Comparison of ENCODE assay signal across 14 cellular contexts in the genomic region with DNA sequence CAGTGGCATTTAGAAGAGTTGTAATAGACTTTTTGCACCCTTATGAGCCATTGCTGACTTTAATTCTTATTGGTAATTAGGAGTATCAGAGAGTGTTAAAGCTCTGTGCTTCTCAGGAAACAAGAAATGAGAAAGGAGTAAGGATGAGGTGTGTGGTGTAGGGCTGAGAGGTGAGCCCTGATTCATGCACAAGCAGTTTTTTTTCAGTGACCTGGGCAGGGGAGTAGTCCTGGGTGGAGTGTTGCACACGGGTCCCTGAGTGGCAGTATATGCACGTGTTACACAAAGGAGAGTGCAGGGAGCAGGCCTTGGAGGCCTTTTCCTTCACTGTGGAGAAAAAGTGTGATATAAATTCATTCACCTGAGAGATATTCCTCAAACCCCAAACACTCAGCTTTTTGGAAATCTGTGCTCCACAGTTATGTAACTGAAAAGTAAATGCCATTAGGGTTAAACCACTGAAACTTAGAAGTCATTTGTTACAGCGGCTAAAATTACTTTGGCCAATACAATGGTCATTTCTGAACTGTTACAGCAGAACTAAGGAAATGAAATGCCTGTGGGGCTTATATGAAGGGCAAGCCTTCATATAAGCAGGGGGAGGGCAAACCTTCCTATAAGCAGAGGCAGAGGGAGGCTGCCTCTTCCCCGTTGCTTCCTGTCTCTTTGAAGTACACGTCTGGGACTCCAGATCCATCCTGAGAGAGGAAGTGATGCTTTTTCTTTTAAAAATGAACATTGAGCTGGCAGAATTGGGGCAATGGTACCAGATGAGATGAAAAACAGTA.
DNase-seq lines count a peak whose midpoint lies in the region; ATAC-seq and TF ChIP-seq lines count a peak whose summit lies in the region.
"Had no signal": no experiment of that assay in that cellular context is flagged by ENCODE, and none has a peak within 500 bp of the region (broad histone marks: within the 10 kb centered on the region; RNA-seq: fewer than 3 reads in every experiment).

No MANE protein-coding gene starts in this region.

- H3K9me3 ChIP-seq in vagina = no peaks in the 10 kb centered on the region

- CTCF ChIA-PET in activated naive CD4-positive, alpha-beta T cell treated with anti-CD3 and anti-CD28 coated beads for 36 hours (lab: Charles Lee) = interaction anchor here (0.9 kb wide), 1 partner anchor 19 kb away, joined by 3 read pairs; no protein-coding TSS in a partner anchor
- CTCF ChIA-PET in activated naive CD4-positive, alpha-beta T cell treated with anti-CD3 and anti-CD28 coated beads, Interleukin-2, amount 10 ng/mL, durations not matched to agents 7 days and 5 days (lab: Charles Lee) = no interaction called here
- CTCF ChIA-PET in activated CD8-positive, alpha-beta T cell treated with anti-CD3 and anti-CD28 coated beads, Interleukin-2, amount 10 ng/mL, durations not matched to agents 7 days and 5 days (lab: Charles Lee) = interaction anchor here (1.5 kb wide), 1 partner anchor 14 kb away, joined by 5 read pairs; no protein-coding TSS in a partner anchor

- no peaks in the 10 kb centered on the region for H3K4me1 ChIP-seq in vagina

- no peak for TF ChIP-seq POLR2A in vagina (IDR thresholded peaks at IDR 0.05)

- no peaks in the 10 kb centered on the region for H3K27me3 Mint-ChIP-seq in activated naive CD4-positive, alpha-beta T cell treated with anti-CD3 and anti-CD28 coated beads for 36 hours (ENCODE audit: low read depth)
- H3K27me3 Mint-ChIP-seq in activated naive CD4-positive, alpha-beta T cell treated with anti-CD3 and anti-CD28 coated beads, Interleukin-2, amount 10 ng/mL, durations not matched to agents 7 days and 5 days = peaks cover 5% of the 10 kb centered on the region
- H3K27me3 Mint-ChIP-seq in activated CD8-positive, alpha-beta T cell treated with anti-CD3 and anti-CD28 coated beads, Interleukin-2, amount 10 ng/mL, durations not matched to agents 7 days and 5 days (ENCODE audit: low read depth) = peaks cover 3% of the 10 kb centered on the region
- H3K27me3 Mint-ChIP-seq in stimulated activated naive CD8-positive, alpha-beta T cell treated with anti-CD3 and anti-CD28 coated beads, Interleukin-15, amount 100 ng/mL, for 72 hours = no peaks in the 10 kb centered on the region

- H3K36me3 Mint-ChIP-seq in activated naive CD4-positive, alpha-beta T cell treated with anti-CD3 and anti-CD28 coated beads for 36 hours (ENCODE audit: low read depth) = no peaks in the 10 kb centered on the region
- H3K36me3 Mint-ChIP-seq in activated naive CD4-positive, alpha-beta T cell treated with anti-CD3 and anti-CD28 coated beads, Interleukin-2, amount 10 ng/mL, durations not matched to agents 7 days and 5 days = no peaks in the 10 kb centered on the region
- no peaks in the 10 kb centered on the region for H3K36me3 Mint-ChIP-seq in activated CD8-positive, alpha-beta T cell treated with anti-CD3 and anti-CD28 coated beads, Interleukin-2, amount 10 ng/mL, durations not matched to agents 7 days and 5 days (ENCODE audit: low read depth)

- H3K4me3 ChIP-seq in vagina = no peak overlapping the region

- POLR2A ChIA-PET in activated CD8-positive, alpha-beta T cell treated with anti-CD3 and anti-CD28 coated beads, Interleukin-2, amount 10 ng/mL, durations not matched to agents 7 days and 5 days (lab: Charles Lee) = no interaction called here

- TF ChIP-seq CTCF in vagina (IDR thresholded peaks at IDR 0.05) = no peak

- intact Hi-C loops in activated naive CD4-positive, alpha-beta T cell treated with anti-CD3 and anti-CD28 coated beads for 36 hours (cut with micrococcal nuclease) = loop anchor here (2.0 kb wide), 1 partner anchor 14 kb away; no protein-coding TSS in a partner anchor
- intact Hi-C loops in vagina (cut with DNase I) = no loop called here

- H3K36me3 ChIP-seq in vagina = no peaks in the 10 kb centered on the region

- ATAC-seq in HG02885 (IDR thresholded peaks at IDR 0.05; ENCODE audit: poor library complexity, unreplicated experiment) = peak; percentile 74
- peak; percentile 51 for ATAC-seq in activated CD8-positive, alpha-beta T cell treated with anti-CD3 and anti-CD28 coated beads, Interleukin-2, amount 10 ng/mL, durations not matched to agents 7 days and 5 days
- peak; percentile 72 for ATAC-seq in stimulated activated naive CD8-positive, alpha-beta T cell treated with anti-CD3 and anti-CD28 coated beads, Interleukin-15, amount 100 ng/mL, for 72 hours

- H3K4me3 Mint-ChIP-seq in activated naive CD4-positive, alpha-beta T cell treated with anti-CD3 and anti-CD28 coated beads for 36 hours = no peak overlapping the region
- H3K4me3 Mint-ChIP-seq in activated naive CD4-positive, alpha-beta T cell treated with anti-CD3 and anti-CD28 coated beads, Interleukin-2, amount 10 ng/mL, durations not matched to agents 7 days and 5 days = no peak overlapping the region
- H3K4me3 Mint-ChIP-seq in activated CD8-positive, alpha-beta T cell treated with anti-CD3 and anti-CD28 coated beads, Interleukin-2, amount 10 ng/mL, durations not matched to agents 7 days and 5 days = no peak overlapping the region
- H3K4me3 Mint-ChIP-seq in stimulated activated naive CD8-positive, alpha-beta T cell treated with anti-CD3 and anti-CD28 coated beads, Interleukin-15, amount 100 ng/mL, for 72 hours = no peak overlapping the region
- H3K4me3 Mint-ChIP-seq: dendritic cell treated with granulocyte-macrophage colony-stimulating factor and Interleukin-4, amounts not matched to agents 40 ng/mL and 50 ng/mL, for 4 days; H9 had no signal

- H3K27ac Mint-ChIP-seq in activated naive CD4-positive, alpha-beta T cell treated with anti-CD3 and anti-CD28 coated beads for 36 hours = no peak overlapping the region
- H3K27ac Mint-ChIP-seq in activated naive CD4-positive, alpha-beta T cell treated with anti-CD3 and anti-CD28 coated beads, Interleukin-2, amount 10 ng/mL, durations not matched to agents 7 days and 5 days = no peak overlapping the region
- H3K27ac Mint-ChIP-seq in activated CD8-positive, alpha-beta T cell treated with anti-CD3 and anti-CD28 coated beads, Interleukin-2, amount 10 ng/mL, durations not matched to agents 7 days and 5 days = no peak overlapping the region
- peak overlapping the region in 1 of 2 donors; percentile 71 for H3K27ac Mint-ChIP-seq in stimulated activated naive CD8-positive, alpha-beta T cell treated with anti-CD3 and anti-CD28 coated beads, Interleukin-15, amount 100 ng/mL, for 72 hours
- H3K27ac Mint-ChIP-seq: dendritic cell treated with granulocyte-macrophage colony-stimulating factor and Interleukin-4, amounts not matched to agents 40 ng/mL and 50 ng/mL, for 4 days had no signal

- no peak overlapping the region for H3K27ac ChIP-seq in vagina

- no peaks in the 10 kb centered on the region for H3K9me3 Mint-ChIP-seq in activated naive CD4-positive, alpha-beta T cell treated with anti-CD3 and anti-CD28 coated beads for 36 hours
- H3K9me3 Mint-ChIP-seq in activated naive CD4-positive, alpha-beta T cell treated with anti-CD3 and anti-CD28 coated beads, Interleukin-2, amount 10 ng/mL, durations not matched to agents 7 days and 5 days = no peaks in the 10 kb centered on the region
- no peaks in the 10 kb centered on the region for H3K9me3 Mint-ChIP-seq in activated CD8-positive, alpha-beta T cell treated with anti-CD3 and anti-CD28 coated beads, Interleukin-2, amount 10 ng/mL, durations not matched to agents 7 days and 5 days (ENCODE audit: insufficient read depth)
- H3K9me3 Mint-ChIP-seq in stimulated activated naive CD8-positive, alpha-beta T cell treated with anti-CD3 and anti-CD28 coated beads, Interleukin-15, amount 100 ng/mL, for 72 hours = no peaks in the 10 kb centered on the region
- H3K9me3 Mint-ChIP-seq: dendritic cell treated with granulocyte-macrophage colony-stimulating factor and Interleukin-4, amounts not matched to agents 40 ng/mL and 50 ng/mL, for 4 days; H9 had no signal

- DNase-seq in activated naive CD4-positive, alpha-beta T cell treated with anti-CD3 and anti-CD28 coated beads for 36 hours = peak; percentile 19
- no peak for DNase-seq in activated naive CD4-positive, alpha-beta T cell treated with anti-CD3 and anti-CD28 coated beads, Interleukin-2, amount 10 ng/mL, durations not matched to agents 7 days and 5 days
- DNase-seq in activated CD8-positive, alpha-beta T cell treated with anti-CD3 and anti-CD28 coated beads, Interleukin-2, amount 10 ng/mL, durations not matched to agents 7 days and 5 days = no peak
- no peak for DNase-seq in stimulated activated naive CD8-positive, alpha-beta T cell treated with anti-CD3 and anti-CD28 coated beads, Interleukin-15, amount 100 ng/mL, for 72 hours
- DNase-seq in vagina (ENCODE audit: extremely low spot score in 2 of 2) (no peak), NCI-H2227 treated with DMSO at 0.1 percent for 48 hours (lab: John Stamatoyannopoulos, UW) (no peak), NCI-H345 treated with DMSO at 0.1 percent for 48 hours (lab: John Stamatoyannopoulos, UW; ENCODE audit: unreplicated experiment) (no peak)
- DNase-seq: activated CD4-positive, CD25-positive, alpha-beta regulatory T cell treated with anti-CD3 and anti-CD28 coated beads, Interleukin-2, amount 50 U/mL, for 72 hours; activated T-cell treated with anti-CD3 and anti-CD28 coated beads, Interleukin-2, amount 50 U/mL, for 48 hours; aorta; H9; mesendoderm had no signal

- peaks cover 13% of the 10 kb centered on the region for H3K4me1 Mint-ChIP-seq in activated naive CD4-positive, alpha-beta T cell treated with anti-CD3 and anti-CD28 coated beads for 36 hours (ENCODE audit: low read depth)
- peaks cover 23% of the 10 kb centered on the region for H3K4me1 Mint-ChIP-seq in activated naive CD4-positive, alpha-beta T cell treated with anti-CD3 and anti-CD28 coated beads, Interleukin-2, amount 10 ng/mL, durations not matched to agents 7 days and 5 days
- peaks cover 17% of the 10 kb centered on the region for H3K4me1 Mint-ChIP-seq in activated CD8-positive, alpha-beta T cell treated with anti-CD3 and anti-CD28 coated beads, Interleukin-2, amount 10 ng/mL, durations not matched to agents 7 days and 5 days (ENCODE audit: low read depth)
- H3K4me1 Mint-ChIP-seq in stimulated activated naive CD8-positive, alpha-beta T cell treated with anti-CD3 and anti-CD28 coated beads, Interleukin-15, amount 100 ng/mL, for 72 hours = peaks cover 14% of the 10 kb centered on the region

- H3K27me3 ChIP-seq in vagina = no peaks in the 10 kb centered on the region
